ENCODE assay signal across 13 cellular contexts in the genomic region with DNA sequence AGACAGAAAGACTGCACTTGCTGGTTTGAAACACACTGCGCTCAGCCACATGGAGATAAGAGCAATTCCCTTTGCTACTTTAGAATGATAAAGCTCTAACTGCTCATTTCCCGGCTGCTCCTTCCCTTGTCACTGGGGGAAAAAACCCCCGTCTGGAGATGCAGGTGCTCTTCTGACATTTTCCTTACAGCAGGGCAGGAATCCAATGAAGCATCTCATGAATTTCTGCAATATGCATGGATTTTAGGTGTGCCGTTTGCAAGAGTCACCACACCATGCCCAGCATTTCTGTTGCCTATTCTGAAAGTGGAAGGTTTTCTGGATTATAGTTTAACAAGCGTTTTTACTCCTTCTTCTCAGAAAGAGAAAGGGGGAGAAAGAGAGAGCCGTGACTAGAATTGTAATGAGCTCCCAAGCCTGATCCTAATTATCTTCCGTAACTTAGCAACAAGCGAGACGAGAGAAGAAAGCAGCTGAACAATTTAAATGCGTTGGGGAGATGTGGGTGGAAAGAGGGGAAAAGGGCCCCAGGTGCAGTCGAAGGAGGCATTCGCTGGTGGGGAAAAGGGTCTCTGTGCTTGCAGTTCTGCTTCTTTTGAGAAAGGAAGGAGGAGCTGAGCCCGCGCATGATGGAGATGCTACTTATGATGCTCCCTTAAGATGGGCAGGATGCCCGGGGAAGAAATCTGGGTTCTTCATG.
DNase-seq lines count a peak whose midpoint lies in the region; ATAC-seq, FAIRE-seq and TF ChIP-seq lines count a peak whose summit lies in the region.
"Had no signal": no experiment of that assay in that cellular context is flagged by ENCODE, and none has a peak within 500 bp of the region (broad histone marks: within the 10 kb centered on the region; RNA-seq: fewer than 3 reads in every experiment).

No MANE protein-coding gene starts in this region.

- H3K36me3 ChIP-seq in SK-N-MC (ENCODE audit: insufficient read depth, low read length) (no peaks in the 10 kb centered on the region), kidney (ENCODE audit: control insufficient read depth in 1 of 2, insufficient read depth in 2 of 2, low read length in 2 of 2) (no peaks in the 10 kb centered on the region)
- H3K36me3 ChIP-seq: BLaER1 treated with 17β-estradiol and CSF1 and Interleukin-3, amounts not matched to agents 10 nM and 100 nM had no signal

- FAIRE-seq in kidney (lab: Jason Lieb, UNC) = no peak
- FAIRE-seq: GM12878 had no signal

- H3K4me3 ChIP-seq in SK-N-MC (peak overlapping the region; percentile 57), kidney (ENCODE audit: low read length in 2 of 2) (peak overlapping the region in 1 of 2 donors; percentile 21)
- H3K4me3 ChIP-seq: BLaER1 treated with 17β-estradiol and CSF1 and Interleukin-3, amounts not matched to agents 10 nM and 100 nM; GM12878 had no signal

- peaks cover 18 to 28% of the 10 kb centered on the region in 2 donors for H3K4me1 ChIP-seq in kidney (ENCODE audit: control insufficient read depth in 1 of 2, insufficient read depth in 1 of 2, low read depth in 1 of 2, low read length in 2 of 2)
- H3K4me1 ChIP-seq: BLaER1 treated with 17β-estradiol and CSF1 and Interleukin-3, amounts not matched to agents 10 nM and 100 nM had no signal

- TF ChIP-seq CTCF in kidney (IDR thresholded peaks at IDR 0.05; ENCODE audit: borderline replicate concordance, extremely low read depth, insufficient read depth) = no peak

- no peak for ATAC-seq in GM21515 (IDR thresholded peaks at IDR 0.05; ENCODE audit: unreplicated experiment)
- ATAC-seq: GM12878 had no signal

- no peaks in the 10 kb centered on the region for H3K9me3 ChIP-seq in SK-N-MC (ENCODE audit: low read depth, low read length)
- no peaks in the 10 kb centered on the region for H3K9me3 ChIP-seq in kidney (ENCODE audit: control insufficient read depth in 1 of 2, low read length in 2 of 2)
- H3K9me3 ChIP-seq: BLaER1 treated with 17β-estradiol and CSF1 and Interleukin-3, amounts not matched to agents 10 nM and 100 nM had no signal

- peak; percentile 56 for DNase-seq in NCI-H1436 (lab: John Stamatoyannopoulos, UW)
- no peak for DNase-seq in SK-N-MC (ENCODE audit: low read depth, low spot score)
- DNase-seq in kidney = no peak
- peak in 2 of 49 donors; percentile 23 to 30 for DNase-seq in substantia nigra (lab: John Stamatoyannopoulos, UW)
- no peak for DNase-seq in SW 1271 (lab: John Stamatoyannopoulos, UW)
- no peak for DNase-seq in COLO829 (ENCODE audit: low spot score)
- DNase-seq: activated CD4-positive, alpha-beta memory T cell treated with anti-CD3 and anti-CD28 coated beads for 36 hours; aorta; dermis blood vessel endothelial cell; stimulated activated CD4-positive, alpha-beta T cell treated with anti-CD3 and anti-CD28 coated beads, Interleukin-1b, Interleukin-23, amount 100 ng/mL, for 48 hours had no signal

- H3K9ac ChIP-seq in SK-N-MC (ENCODE audit: insufficient read length) (no peak overlapping the region), kidney (ENCODE audit: low read length in 2 of 2) (peak overlapping the region; percentile 22 to 57)
- H3K9ac ChIP-seq: BLaER1 treated with 17β-estradiol and CSF1 and Interleukin-3, amounts not matched to agents 10 nM and 100 nM had no signal

- intact Hi-C loops in kidney (cut with DNase I) = no loop called here

- H3K27ac ChIP-seq in SK-N-MC = no peak overlapping the region
- peak overlapping the region; percentile 71 to 78 for H3K27ac ChIP-seq in kidney (ENCODE audit: low read depth in 2 of 2, low read length in 2 of 2)
- H3K27ac ChIP-seq in substantia nigra (ENCODE audit: low read depth, low read length, poor library complexity, severe bottlenecking) = peak overlapping the region; percentile 24
- H3K27ac ChIP-seq: BLaER1 treated with 17β-estradiol and CSF1 and Interleukin-3, amounts not matched to agents 10 nM and 100 nM had no signal
